ENCODE assay signal across 2 cellular contexts in the genomic region with DNA sequence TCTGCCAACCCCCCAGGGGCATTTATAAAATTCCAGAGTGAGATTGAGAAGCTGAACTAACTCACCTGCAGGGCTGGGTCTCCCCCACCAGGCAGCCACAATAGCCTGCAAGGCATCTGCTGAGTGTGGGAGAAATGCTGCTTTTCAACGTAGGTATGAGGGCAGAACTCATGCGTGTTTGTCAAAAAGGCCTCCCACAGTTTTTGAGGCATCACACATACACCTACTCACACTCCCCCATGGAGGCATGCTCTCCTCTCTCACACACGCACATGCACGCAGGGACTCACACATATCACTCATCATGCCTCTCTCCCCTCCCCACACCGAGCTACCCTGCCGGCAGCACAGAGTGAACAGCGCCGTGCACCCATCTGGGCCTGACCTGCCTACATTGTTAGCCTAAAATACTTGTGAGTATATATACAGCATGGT.
TF ChIP-seq lines count a peak whose summit lies in the region.

No MANE protein-coding gene starts in this region.

TF ChIP-seq in GM23338, 12 proteins besides CTCF, POLR2A, EP300 and RAD21 (continued from another document):
- TF ChIP-seq, protein P1, sequence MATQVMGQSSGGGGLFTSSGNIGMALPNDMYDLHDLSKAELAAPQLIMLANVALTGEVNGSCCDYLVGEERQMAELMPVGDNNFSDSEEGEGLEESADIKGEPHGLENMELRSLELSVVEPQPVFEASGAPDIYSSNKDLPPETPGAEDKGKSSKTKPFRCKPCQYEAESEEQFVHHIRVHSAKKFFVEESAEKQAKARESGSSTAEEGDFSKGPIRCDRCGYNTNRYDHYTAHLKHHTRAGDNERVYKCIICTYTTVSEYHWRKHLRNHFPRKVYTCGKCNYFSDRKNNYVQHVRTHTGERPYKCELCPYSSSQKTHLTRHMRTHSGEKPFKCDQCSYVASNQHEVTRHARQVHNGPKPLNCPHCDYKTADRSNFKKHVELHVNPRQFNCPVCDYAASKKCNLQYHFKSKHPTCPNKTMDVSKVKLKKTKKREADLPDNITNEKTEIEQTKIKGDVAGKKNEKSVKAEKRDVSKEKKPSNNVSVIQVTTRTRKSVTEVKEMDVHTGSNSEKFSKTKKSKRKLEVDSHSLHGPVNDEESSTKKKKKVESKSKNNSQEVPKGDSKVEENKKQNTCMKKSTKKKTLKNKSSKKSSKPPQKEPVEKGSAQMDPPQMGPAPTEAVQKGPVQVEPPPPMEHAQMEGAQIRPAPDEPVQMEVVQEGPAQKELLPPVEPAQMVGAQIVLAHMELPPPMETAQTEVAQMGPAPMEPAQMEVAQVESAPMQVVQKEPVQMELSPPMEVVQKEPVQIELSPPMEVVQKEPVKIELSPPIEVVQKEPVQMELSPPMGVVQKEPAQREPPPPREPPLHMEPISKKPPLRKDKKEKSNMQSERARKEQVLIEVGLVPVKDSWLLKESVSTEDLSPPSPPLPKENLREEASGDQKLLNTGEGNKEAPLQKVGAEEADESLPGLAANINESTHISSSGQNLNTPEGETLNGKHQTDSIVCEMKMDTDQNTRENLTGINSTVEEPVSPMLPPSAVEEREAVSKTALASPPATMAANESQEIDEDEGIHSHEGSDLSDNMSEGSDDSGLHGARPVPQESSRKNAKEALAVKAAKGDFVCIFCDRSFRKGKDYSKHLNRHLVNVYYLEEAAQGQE (IDR thresholded peaks at IDR 0.05; ENCODE audit: unreplicated experiment) = no peak
- TF ChIP-seq JUNB (IDR thresholded peaks at IDR 0.05; ENCODE audit: unreplicated experiment) = no peak
- TF ChIP-seq POLR2AphosphoS5 (IDR thresholded peaks at IDR 0.05; ENCODE audit: low read depth) = no peak
- TF ChIP-seq CREB1 (CRISPR knock-in tag; IDR thresholded peaks at IDR 0.05; ENCODE audit: low read depth) = no peak
- no peak for TF ChIP-seq ZNF114 (CRISPR knock-in tag; IDR thresholded peaks at IDR 0.05)
- TF ChIP-seq EZH2phosphoT487 (IDR thresholded peaks at IDR 0.05; ENCODE audit: unreplicated experiment) = no peak
- TF ChIP-seq, protein P2, sequence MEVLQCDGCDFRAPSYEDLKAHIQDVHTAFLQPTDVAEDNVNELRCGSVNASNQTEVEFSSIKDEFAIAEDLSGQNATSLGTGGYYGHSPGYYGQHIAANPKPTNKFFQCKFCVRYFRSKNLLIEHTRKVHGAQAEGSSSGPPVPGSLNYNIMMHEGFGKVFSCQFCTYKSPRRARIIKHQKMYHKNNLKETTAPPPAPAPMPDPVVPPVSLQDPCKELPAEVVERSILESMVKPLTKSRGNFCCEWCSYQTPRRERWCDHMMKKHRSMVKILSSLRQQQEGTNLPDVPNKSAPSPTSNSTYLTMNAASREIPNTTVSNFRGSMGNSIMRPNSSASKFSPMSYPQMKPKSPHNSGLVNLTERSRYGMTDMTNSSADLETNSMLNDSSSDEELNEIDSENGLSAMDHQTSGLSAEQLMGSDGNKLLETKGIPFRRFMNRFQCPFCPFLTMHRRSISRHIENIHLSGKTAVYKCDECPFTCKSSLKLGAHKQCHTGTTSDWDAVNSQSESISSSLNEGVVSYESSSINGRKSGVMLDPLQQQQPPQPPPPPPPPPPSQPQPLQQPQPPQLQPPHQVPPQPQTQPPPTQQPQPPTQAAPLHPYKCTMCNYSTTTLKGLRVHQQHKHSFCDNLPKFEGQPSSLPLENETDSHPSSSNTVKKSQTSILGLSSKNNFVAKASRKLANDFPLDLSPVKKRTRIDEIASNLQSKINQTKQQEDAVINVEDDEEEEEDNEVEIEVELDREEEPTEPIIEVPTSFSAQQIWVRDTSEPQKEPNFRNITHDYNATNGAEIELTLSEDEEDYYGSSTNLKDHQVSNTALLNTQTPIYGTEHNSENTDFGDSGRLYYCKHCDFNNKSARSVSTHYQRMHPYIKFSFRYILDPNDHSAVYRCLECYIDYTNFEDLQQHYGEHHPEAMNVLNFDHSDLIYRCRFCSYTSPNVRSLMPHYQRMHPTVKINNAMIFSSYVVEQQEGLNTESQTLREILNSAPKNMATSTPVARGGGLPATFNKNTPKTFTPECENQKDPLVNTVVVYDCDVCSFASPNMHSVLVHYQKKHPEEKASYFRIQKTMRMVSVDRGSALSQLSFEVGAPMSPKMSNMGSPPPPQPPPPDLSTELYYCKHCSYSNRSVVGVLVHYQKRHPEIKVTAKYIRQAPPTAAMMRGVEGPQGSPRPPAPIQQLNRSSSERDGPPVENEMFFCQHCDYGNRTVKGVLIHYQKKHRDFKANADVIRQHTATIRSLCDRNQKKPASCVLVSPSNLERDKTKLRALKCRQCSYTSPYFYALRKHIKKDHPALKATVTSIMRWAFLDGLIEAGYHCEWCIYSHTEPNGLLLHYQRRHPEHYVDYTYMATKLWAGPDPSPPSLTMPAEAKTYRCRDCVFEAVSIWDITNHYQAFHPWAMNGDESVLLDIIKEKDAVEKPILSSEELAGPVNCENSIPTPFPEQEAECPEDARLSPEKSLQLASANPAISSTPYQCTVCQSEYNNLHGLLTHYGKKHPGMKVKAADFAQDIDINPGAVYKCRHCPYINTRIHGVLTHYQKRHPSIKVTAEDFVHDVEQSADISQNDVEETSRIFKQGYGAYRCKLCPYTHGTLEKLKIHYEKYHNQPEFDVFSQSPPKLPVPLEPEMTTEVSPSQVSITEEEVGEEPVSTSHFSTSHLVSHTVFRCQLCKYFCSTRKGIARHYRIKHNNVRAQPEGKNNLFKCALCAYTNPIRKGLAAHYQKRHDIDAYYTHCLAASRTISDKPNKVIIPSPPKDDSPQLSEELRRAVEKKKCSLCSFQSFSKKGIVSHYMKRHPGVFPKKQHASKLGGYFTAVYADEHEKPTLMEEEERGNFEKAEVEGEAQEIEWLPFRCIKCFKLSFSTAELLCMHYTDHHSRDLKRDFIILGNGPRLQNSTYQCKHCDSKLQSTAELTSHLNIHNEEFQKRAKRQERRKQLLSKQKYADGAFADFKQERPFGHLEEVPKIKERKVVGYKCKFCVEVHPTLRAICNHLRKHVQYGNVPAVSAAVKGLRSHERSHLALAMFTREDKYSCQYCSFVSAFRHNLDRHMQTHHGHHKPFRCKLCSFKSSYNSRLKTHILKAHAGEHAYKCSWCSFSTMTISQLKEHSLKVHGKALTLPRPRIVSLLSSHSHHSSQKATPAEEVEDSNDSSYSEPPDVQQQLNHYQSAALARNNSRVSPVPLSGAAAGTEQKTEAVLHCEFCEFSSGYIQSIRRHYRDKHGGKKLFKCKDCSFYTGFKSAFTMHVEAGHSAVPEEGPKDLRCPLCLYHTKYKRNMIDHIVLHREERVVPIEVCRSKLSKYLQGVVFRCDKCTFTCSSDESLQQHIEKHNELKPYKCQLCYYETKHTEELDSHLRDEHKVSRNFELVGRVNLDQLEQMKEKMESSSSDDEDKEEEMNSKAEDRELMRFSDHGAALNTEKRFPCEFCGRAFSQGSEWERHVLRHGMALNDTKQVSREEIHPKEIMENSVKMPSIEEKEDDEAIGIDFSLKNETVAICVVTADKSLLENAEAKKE (CRISPR knock-in tag; IDR thresholded peaks at IDR 0.05) = no peak
- no peak for TF ChIP-seq EZH2 (IDR thresholded peaks at IDR 0.05; ENCODE audit: low read depth, unreplicated experiment)
- TF ChIP-seq ZNF331 (CRISPR knock-in tag; IDR thresholded peaks at IDR 0.05; ENCODE audit: low read depth) = no peak
- no peak for TF ChIP-seq STAT1 (IDR thresholded peaks at IDR 0.05; ENCODE audit: unreplicated experiment)
- TF ChIP-seq NANOG (IDR thresholded peaks at IDR 0.05; ENCODE audit: borderline replicate concordance) = no peak
TF ChIP-seq in GM23338: peak in this region for 0.

TF ChIP-seq in GM12878, 131 proteins besides CTCF, POLR2A, EP300 and RAD21 (continues in another document):
- TF ChIP-seq, protein P3, sequence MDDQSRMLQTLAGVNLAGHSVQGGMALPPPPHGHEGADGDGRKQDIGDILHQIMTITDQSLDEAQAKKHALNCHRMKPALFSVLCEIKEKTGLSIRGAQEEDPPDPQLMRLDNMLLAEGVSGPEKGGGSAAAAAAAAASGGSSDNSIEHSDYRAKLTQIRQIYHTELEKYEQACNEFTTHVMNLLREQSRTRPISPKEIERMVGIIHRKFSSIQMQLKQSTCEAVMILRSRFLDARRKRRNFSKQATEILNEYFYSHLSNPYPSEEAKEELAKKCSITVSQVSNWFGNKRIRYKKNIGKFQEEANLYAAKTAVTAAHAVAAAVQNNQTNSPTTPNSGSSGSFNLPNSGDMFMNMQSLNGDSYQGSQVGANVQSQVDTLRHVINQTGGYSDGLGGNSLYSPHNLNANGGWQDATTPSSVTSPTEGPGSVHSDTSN (IDR thresholded peaks at IDR 0.05; ENCODE audit: insufficient replicate concordance, low read depth, low read length) = no peak
- TF ChIP-seq, protein P4, sequence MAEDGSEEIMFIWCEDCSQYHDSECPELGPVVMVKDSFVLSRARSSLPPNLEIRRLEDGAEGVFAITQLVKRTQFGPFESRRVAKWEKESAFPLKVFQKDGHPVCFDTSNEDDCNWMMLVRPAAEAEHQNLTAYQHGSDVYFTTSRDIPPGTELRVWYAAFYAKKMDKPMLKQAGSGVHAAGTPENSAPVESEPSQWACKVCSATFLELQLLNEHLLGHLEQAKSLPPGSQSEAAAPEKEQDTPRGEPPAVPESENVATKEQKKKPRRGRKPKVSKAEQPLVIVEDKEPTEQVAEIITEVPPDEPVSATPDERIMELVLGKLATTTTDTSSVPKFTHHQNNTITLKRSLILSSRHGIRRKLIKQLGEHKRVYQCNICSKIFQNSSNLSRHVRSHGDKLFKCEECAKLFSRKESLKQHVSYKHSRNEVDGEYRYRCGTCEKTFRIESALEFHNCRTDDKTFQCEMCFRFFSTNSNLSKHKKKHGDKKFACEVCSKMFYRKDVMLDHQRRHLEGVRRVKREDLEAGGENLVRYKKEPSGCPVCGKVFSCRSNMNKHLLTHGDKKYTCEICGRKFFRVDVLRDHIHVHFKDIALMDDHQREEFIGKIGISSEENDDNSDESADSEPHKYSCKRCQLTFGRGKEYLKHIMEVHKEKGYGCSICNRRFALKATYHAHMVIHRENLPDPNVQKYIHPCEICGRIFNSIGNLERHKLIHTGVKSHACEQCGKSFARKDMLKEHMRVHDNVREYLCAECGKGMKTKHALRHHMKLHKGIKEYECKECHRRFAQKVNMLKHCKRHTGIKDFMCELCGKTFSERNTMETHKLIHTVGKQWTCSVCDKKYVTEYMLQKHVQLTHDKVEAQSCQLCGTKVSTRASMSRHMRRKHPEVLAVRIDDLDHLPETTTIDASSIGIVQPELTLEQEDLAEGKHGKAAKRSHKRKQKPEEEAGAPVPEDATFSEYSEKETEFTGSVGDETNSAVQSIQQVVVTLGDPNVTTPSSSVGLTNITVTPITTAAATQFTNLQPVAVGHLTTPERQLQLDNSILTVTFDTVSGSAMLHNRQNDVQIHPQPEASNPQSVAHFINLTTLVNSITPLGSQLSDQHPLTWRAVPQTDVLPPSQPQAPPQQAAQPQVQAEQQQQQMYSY (CRISPR knock-in tag; IDR thresholded peaks at IDR 0.05) = no peak
- TF ChIP-seq NFYA (IDR thresholded peaks at IDR 0.05; ENCODE audit: borderline replicate concordance, low read depth, low read length) (no peak), POU2F2 (IDR thresholded peaks at IDR 0.05; ENCODE audit: borderline replicate concordance, low read depth, low read length) (peak; percentile 45; the same call in 1 of the 3 replicates), PML (IDR thresholded peaks at IDR 0.05; ENCODE audit: low read length) (no peak), SMAD1 (IDR thresholded peaks at IDR 0.05; ENCODE audit: low read depth, partially characterized antibody) (no peak), TAF1 (IDR thresholded peaks at IDR 0.05; ENCODE audit: borderline replicate concordance, low read depth, low read length) (no peak), MEF2A (IDR thresholded peaks at IDR 0.05; ENCODE audit: insufficient read depth, low read depth, low read length) (0 out of 2 replicates have a peak, but pooled peaks have one; percentile 21)
- TF ChIP-seq, protein P5, sequence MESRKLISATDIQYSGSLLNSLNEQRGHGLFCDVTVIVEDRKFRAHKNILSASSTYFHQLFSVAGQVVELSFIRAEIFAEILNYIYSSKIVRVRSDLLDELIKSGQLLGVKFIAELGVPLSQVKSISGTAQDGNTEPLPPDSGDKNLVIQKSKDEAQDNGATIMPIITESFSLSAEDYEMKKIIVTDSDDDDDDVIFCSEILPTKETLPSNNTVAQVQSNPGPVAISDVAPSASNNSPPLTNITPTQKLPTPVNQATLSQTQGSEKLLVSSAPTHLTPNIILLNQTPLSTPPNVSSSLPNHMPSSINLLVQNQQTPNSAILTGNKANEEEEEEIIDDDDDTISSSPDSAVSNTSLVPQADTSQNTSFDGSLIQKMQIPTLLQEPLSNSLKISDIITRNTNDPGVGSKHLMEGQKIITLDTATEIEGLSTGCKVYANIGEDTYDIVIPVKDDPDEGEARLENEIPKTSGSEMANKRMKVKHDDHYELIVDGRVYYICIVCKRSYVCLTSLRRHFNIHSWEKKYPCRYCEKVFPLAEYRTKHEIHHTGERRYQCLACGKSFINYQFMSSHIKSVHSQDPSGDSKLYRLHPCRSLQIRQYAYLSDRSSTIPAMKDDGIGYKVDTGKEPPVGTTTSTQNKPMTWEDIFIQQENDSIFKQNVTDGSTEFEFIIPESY (IDR thresholded peaks at IDR 0.05) = no peak
- TF ChIP-seq, protein P6, sequence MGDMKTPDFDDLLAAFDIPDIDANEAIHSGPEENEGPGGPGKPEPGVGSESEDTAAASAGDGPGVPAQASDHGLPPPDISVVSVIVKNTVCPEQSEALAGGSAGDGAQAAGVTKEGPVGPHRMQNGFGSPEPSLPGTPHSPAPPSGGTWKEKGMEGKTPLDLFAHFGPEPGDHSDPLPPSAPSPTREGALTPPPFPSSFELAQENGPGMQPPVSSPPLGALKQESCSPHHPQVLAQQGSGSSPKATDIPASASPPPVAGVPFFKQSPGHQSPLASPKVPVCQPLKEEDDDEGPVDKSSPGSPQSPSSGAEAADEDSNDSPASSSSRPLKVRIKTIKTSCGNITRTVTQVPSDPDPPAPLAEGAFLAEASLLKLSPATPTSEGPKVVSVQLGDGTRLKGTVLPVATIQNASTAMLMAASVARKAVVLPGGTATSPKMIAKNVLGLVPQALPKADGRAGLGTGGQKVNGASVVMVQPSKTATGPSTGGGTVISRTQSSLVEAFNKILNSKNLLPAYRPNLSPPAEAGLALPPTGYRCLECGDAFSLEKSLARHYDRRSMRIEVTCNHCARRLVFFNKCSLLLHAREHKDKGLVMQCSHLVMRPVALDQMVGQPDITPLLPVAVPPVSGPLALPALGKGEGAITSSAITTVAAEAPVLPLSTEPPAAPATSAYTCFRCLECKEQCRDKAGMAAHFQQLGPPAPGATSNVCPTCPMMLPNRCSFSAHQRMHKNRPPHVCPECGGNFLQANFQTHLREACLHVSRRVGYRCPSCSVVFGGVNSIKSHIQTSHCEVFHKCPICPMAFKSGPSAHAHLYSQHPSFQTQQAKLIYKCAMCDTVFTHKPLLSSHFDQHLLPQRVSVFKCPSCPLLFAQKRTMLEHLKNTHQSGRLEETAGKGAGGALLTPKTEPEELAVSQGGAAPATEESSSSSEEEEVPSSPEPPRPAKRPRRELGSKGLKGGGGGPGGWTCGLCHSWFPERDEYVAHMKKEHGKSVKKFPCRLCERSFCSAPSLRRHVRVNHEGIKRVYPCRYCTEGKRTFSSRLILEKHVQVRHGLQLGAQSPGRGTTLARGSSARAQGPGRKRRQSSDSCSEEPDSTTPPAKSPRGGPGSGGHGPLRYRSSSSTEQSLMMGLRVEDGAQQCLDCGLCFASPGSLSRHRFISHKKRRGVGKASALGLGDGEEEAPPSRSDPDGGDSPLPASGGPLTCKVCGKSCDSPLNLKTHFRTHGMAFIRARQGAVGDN (IDR thresholded peaks at IDR 0.05) = 0 out of 2 replicates have a peak, but pooled peaks have one; percentile 51
- TF ChIP-seq, protein P7, sequence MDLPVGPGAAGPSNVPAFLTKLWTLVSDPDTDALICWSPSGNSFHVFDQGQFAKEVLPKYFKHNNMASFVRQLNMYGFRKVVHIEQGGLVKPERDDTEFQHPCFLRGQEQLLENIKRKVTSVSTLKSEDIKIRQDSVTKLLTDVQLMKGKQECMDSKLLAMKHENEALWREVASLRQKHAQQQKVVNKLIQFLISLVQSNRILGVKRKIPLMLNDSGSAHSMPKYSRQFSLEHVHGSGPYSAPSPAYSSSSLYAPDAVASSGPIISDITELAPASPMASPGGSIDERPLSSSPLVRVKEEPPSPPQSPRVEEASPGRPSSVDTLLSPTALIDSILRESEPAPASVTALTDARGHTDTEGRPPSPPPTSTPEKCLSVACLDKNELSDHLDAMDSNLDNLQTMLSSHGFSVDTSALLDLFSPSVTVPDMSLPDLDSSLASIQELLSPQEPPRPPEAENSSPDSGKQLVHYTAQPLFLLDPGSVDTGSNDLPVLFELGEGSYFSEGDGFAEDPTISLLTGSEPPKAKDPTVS (IDR thresholded peaks at IDR 0.05; ENCODE audit: low read depth, low read length) = no peak
